12 cellular contexts compared by ENCODE assay signal in the genomic region with DNA sequence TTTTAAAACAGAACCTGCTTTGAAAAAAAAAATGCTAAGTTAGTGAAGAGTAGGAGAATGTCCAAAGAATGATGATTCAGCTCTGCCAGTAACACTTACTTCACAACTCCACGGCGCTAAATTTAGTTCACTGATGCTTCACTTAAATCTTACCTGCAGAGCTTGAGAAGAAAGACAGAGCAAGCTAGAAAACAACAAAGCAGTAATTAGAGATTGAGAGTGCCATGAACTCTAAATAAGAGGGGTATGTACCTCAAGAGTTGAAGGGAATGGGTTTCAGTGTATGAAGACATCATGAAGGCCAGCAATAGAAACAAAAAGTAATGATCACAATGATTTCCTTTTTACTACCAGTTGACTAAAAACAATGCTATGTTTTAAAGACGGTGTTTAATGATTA. TPM values are rescaled to one million over a fixed set of nuclear protein-coding genes. Genes with fewer than 3 reads are reported as not detected.
DNase-seq lines count a peak whose midpoint lies in the region; ATAC-seq lines count a peak whose summit lies in the region.
"Had no signal": no experiment of that assay in that cellular context is flagged by ENCODE, and none has a peak within 500 bp of the region (broad histone marks: within the 10 kb centered on the region; RNA-seq: fewer than 3 reads in every experiment).

No MANE protein-coding gene starts in this region.

- peaks cover 7 to 47% of the 10 kb centered on the region in 2 donors for H3K36me3 Mint-ChIP-seq in activated T-cell treated with anti-CD3 and anti-CD28 coated beads, Interleukin-2, amount 50 U/mL, for 72 hours (ENCODE audit: insufficient read depth in 2 of 2)
- peaks cover 80% of the 10 kb centered on the region for H3K36me3 Mint-ChIP-seq in activated T-helper 2 cell treated with anti-CD3 and anti-CD28 coated beads, Interferon-gamma antibody, Interleukin-2, Interleukin-4, amounts not matched to agents 10 μg/mL and 5 μg/mL and 100 μg/mL, durations not matched to agents 14 hours and 24 hours and 36 hours (ENCODE audit: low read depth)

- peaks cover 21% of the 10 kb centered on the region for H3K4me1 Mint-ChIP-seq in activated T-cell treated with anti-CD3 and anti-CD28 coated beads, Interleukin-2, amount 50 U/mL, for 72 hours (ENCODE audit: low read depth)
- peaks cover 25% of the 10 kb centered on the region for H3K4me1 Mint-ChIP-seq in activated T-helper 2 cell treated with anti-CD3 and anti-CD28 coated beads, Interferon-gamma antibody, Interleukin-2, Interleukin-4, amounts not matched to agents 10 μg/mL and 5 μg/mL and 100 μg/mL, durations not matched to agents 14 hours and 24 hours and 36 hours (ENCODE audit: low read depth)

- peak overlapping the region in 1 of 2 donors; percentile 47 for H3K4me3 Mint-ChIP-seq in activated T-cell treated with anti-CD3 and anti-CD28 coated beads, Interleukin-2, amount 50 U/mL, for 72 hours
- H3K4me3 Mint-ChIP-seq in activated T-helper 2 cell treated with anti-CD3 and anti-CD28 coated beads, Interferon-gamma antibody, Interleukin-2, Interleukin-4, amounts not matched to agents 10 μg/mL and 5 μg/mL and 100 μg/mL, durations not matched to agents 14 hours and 24 hours and 36 hours (ENCODE audit: low read depth) = no peak overlapping the region
- H3K4me3 Mint-ChIP-seq: dendritic cell treated with granulocyte-macrophage colony-stimulating factor and Interleukin-4, amounts not matched to agents 40 ng/mL and 50 ng/mL, for 4 days had no signal

- H3K27me3 Mint-ChIP-seq in activated T-cell treated with anti-CD3 and anti-CD28 coated beads, Interleukin-2, amount 50 U/mL, for 72 hours (ENCODE audit: low read depth) = no peaks in the 10 kb centered on the region
- no peaks in the 10 kb centered on the region for H3K27me3 Mint-ChIP-seq in activated T-helper 2 cell treated with anti-CD3 and anti-CD28 coated beads, Interferon-gamma antibody, Interleukin-2, Interleukin-4, amounts not matched to agents 10 μg/mL and 5 μg/mL and 100 μg/mL, durations not matched to agents 14 hours and 24 hours and 36 hours (ENCODE audit: low read depth)
- H3K27me3 Mint-ChIP-seq: dendritic cell treated with granulocyte-macrophage colony-stimulating factor and Interleukin-4, amounts not matched to agents 40 ng/mL and 50 ng/mL, for 4 days had no signal

- in situ Hi-C loops in G401 (cut with HindIII; ENCODE audit: low sequenced_read_pairs) = no loop called here

- no peaks in the 10 kb centered on the region for H3K9me3 Mint-ChIP-seq in activated T-cell treated with anti-CD3 and anti-CD28 coated beads, Interleukin-2, amount 50 U/mL, for 72 hours
- H3K9me3 Mint-ChIP-seq in activated T-helper 2 cell treated with anti-CD3 and anti-CD28 coated beads, Interferon-gamma antibody, Interleukin-2, Interleukin-4, amounts not matched to agents 10 μg/mL and 5 μg/mL and 100 μg/mL, durations not matched to agents 14 hours and 24 hours and 36 hours = no peaks in the 10 kb centered on the region
- H3K9me3 Mint-ChIP-seq: dendritic cell treated with granulocyte-macrophage colony-stimulating factor and Interleukin-4, amounts not matched to agents 40 ng/mL and 50 ng/mL, for 4 days had no signal

- intact Hi-C loops in activated T-helper 2 cell treated with anti-CD3 and anti-CD28 coated beads, Interferon-gamma antibody, Interleukin-2, Interleukin-4, amounts not matched to agents 10 μg/mL and 5 μg/mL and 100 μg/mL, durations not matched to agents 14 hours and 24 hours and 36 hours (cut with micrococcal nuclease) = no loop called here

- H3K27ac Mint-ChIP-seq in activated T-cell treated with anti-CD3 and anti-CD28 coated beads, Interleukin-2, amount 50 U/mL, for 72 hours = peak overlapping the region; percentile 82
- peak overlapping the region; percentile 76 for H3K27ac Mint-ChIP-seq in activated T-helper 2 cell treated with anti-CD3 and anti-CD28 coated beads, Interferon-gamma antibody, Interleukin-2, Interleukin-4, amounts not matched to agents 10 μg/mL and 5 μg/mL and 100 μg/mL, durations not matched to agents 14 hours and 24 hours and 36 hours
- H3K27ac Mint-ChIP-seq: dendritic cell treated with granulocyte-macrophage colony-stimulating factor and Interleukin-4, amounts not matched to agents 40 ng/mL and 50 ng/mL, for 4 days had no signal

- no peak for DNase-seq in activated T-cell treated with anti-CD3 and anti-CD28 coated beads, Interleukin-2, amount 50 U/mL, for 72 hours
- no peak for DNase-seq in activated T-cell treated with anti-CD3 and anti-CD28 coated beads, Interleukin-2, amount 50 U/mL, for 48 hours
- no peak for DNase-seq in activated T-helper 2 cell treated with anti-CD3 and anti-CD28 coated beads, Interferon-gamma antibody, Interleukin-2, Interleukin-4, amounts not matched to agents 10 μg/mL and 5 μg/mL and 100 μg/mL, durations not matched to agents 14 hours and 24 hours and 36 hours (ENCODE audit: low spot score)
- DNase-seq in stromal cell of bone marrow (ENCODE audit: low read depth) (peak; percentile 28), G401 (ENCODE audit: low spot score) (no peak), NOMO-1 treated with DMSO at 0.1 percent for 48 hours (lab: John Stamatoyannopoulos, UW; ENCODE audit: unreplicated experiment) (no peak)
- no peak for DNase-seq in stimulated activated naive CD4-positive, alpha-beta T cell (lab: John Stamatoyannopoulos, UW)
- DNase-seq: BE2C, GOT3, NCI-H2171 had no signal

- ATAC-seq in activated T-cell treated with anti-CD3 and anti-CD28 coated beads, Interleukin-2, amount 50 U/mL, for 72 hours (replicated peaks in 1 of 2) = no peak
- peak; percentile 38 for ATAC-seq in HG02884 (IDR thresholded peaks at IDR 0.05; ENCODE audit: unreplicated experiment)

RNA-seq across cellular contexts. Expression of gene EPRS1, which starts 32.8 kb away (rescaled TPM):
- 100 to 1,000 TPM; 204 to 218 TPM for total RNA-seq in activated T-cell treated with anti-CD3 and anti-CD28 coated beads, Interleukin-2, amount 50 U/mL, for 72 hours
- total RNA-seq in activated T-helper 2 cell treated with anti-CD3 and anti-CD28 coated beads, Interferon-gamma antibody, Interleukin-2, Interleukin-4, amounts not matched to agents 10 μg/mL and 5 μg/mL and 100 μg/mL, durations not matched to agents 14 hours and 24 hours and 36 hours = 163 and 176 TPM in 2 replicates
- total RNA-seq in G401 (2014; rRNA removed; shearing (Covaris generic)) = 48.9 and 58.9 TPM in 2 replicates
